ENCODE assay signal across 27 cellular contexts in genomic region chr20:39041067-39041466, GRCh38.
"Had no signal": no experiment of that assay in that cellular context is flagged by ENCODE, and none has a peak within 500 bp of the region (broad histone marks: within the 10 kb centered on the region; RNA-seq: fewer than 3 reads in every experiment).

No MANE protein-coding gene starts in this region.

- H3K9ac ChIP-seq: neural progenitor cell had no signal

- H3K4me1 ChIP-seq: heart right ventricle, left ventricle myocardium inferior, neural progenitor cell, thyroid gland, upper lobe of left lung had no signal

- H3K4me3 ChIP-seq: heart right ventricle, left ventricle myocardium inferior, neural progenitor cell, skin epidermis, thyroid gland, upper lobe of left lung, vagina had no signal

- H3K4me2 ChIP-seq: neural progenitor cell had no signal

- H2AFZ ChIP-seq: neural progenitor cell had no signal

- ATAC-seq: effector memory CD8-positive, alpha-beta T cell; naive thymus-derived CD4-positive, alpha-beta T cell; stimulated activated effector memory CD8-positive, alpha-beta T cell treated with anti-CD3 and anti-CD28 coated beads, Interleukin-12 subunit alpha, Interleukin-12 subunit beta, amount 100 ng/mL, for 72 hours; stimulated activated naive CD8-positive, alpha-beta T cell treated with anti-CD3 and anti-CD28 coated beads, Interleukin-15, amount 100 ng/mL, for 72 hours had no signal

- H3K27me3 Mint-ChIP-seq: activated naive CD4-positive, alpha-beta T cell treated with anti-CD3 and anti-CD28 coated beads, Interleukin-2, amount 10 ng/mL, durations not matched to agents 7 days and 5 days; effector memory CD8-positive, alpha-beta T cell; naive thymus-derived CD4-positive, alpha-beta T cell; stimulated activated naive CD8-positive, alpha-beta T cell treated with anti-CD3 and anti-CD28 coated beads, Interleukin-15, amount 100 ng/mL, for 72 hours had no signal

- H3K27me3 ChIP-seq: heart right ventricle, neural progenitor cell, thyroid gland, upper lobe of left lung, vagina had no signal

- H3K27ac Mint-ChIP-seq: activated naive CD4-positive, alpha-beta T cell treated with anti-CD3 and anti-CD28 coated beads, Interleukin-2, amount 10 ng/mL, durations not matched to agents 7 days and 5 days; effector memory CD8-positive, alpha-beta T cell; mesothelial cell of epicardium; naive thymus-derived CD4-positive, alpha-beta T cell; neural progenitor cell had no signal

- H3K9me3 ChIP-seq: heart right ventricle, left ventricle myocardium inferior, thyroid gland, upper lobe of left lung, vagina had no signal

- H3K9me3 Mint-ChIP-seq: activated naive CD4-positive, alpha-beta T cell treated with anti-CD3 and anti-CD28 coated beads, Interleukin-2, amount 10 ng/mL, durations not matched to agents 7 days and 5 days; effector memory CD8-positive, alpha-beta T cell; mesothelial cell of epicardium; naive thymus-derived CD4-positive, alpha-beta T cell; neural progenitor cell; stimulated activated effector memory CD8-positive, alpha-beta T cell treated with anti-CD3 and anti-CD28 coated beads, Interleukin-12 subunit alpha, Interleukin-12 subunit beta, amount 100 ng/mL, for 72 hours; stimulated activated naive CD8-positive, alpha-beta T cell treated with anti-CD3 and anti-CD28 coated beads, Interleukin-15, amount 100 ng/mL, for 72 hours had no signal

- H3K4me1 Mint-ChIP-seq: activated naive CD4-positive, alpha-beta T cell treated with anti-CD3 and anti-CD28 coated beads, Interleukin-2, amount 10 ng/mL, durations not matched to agents 7 days and 5 days; mesothelial cell of epicardium; naive thymus-derived CD4-positive, alpha-beta T cell; neural progenitor cell; stimulated activated effector memory CD8-positive, alpha-beta T cell treated with anti-CD3 and anti-CD28 coated beads, Interleukin-12 subunit alpha, Interleukin-12 subunit beta, amount 100 ng/mL, for 72 hours; stimulated activated naive CD8-positive, alpha-beta T cell treated with anti-CD3 and anti-CD28 coated beads, Interleukin-15, amount 100 ng/mL, for 72 hours had no signal

- H3K4me3 Mint-ChIP-seq: activated naive CD4-positive, alpha-beta T cell treated with anti-CD3 and anti-CD28 coated beads, Interleukin-2, amount 10 ng/mL, durations not matched to agents 7 days and 5 days; effector memory CD8-positive, alpha-beta T cell; mesothelial cell of epicardium; naive thymus-derived CD4-positive, alpha-beta T cell; neural progenitor cell; stimulated activated effector memory CD8-positive, alpha-beta T cell treated with anti-CD3 and anti-CD28 coated beads, Interleukin-12 subunit alpha, Interleukin-12 subunit beta, amount 100 ng/mL, for 72 hours; stimulated activated naive CD8-positive, alpha-beta T cell treated with anti-CD3 and anti-CD28 coated beads, Interleukin-15, amount 100 ng/mL, for 72 hours had no signal

- H3K27ac ChIP-seq: heart right ventricle, left ventricle myocardium inferior, neural progenitor cell, thyroid gland, upper lobe of left lung, vagina had no signal

- H3K36me3 ChIP-seq: neural progenitor cell had no signal

- DNase-seq: activated CD4-positive, alpha-beta T cell treated with anti-CD3 and anti-CD28 coated beads for 4 hours; activated CD4-positive, alpha-beta T cell treated with anti-CD3 and anti-CD28 coated beads, Interleukin-2, amount 50 U/mL, for 4 hours; activated CD4-positive, CD25-positive, alpha-beta regulatory T cell; activated CD8-positive, alpha-beta memory T cell treated with anti-CD3 and anti-CD28 coated beads for 24 hours; activated gamma-delta T cell; activated naive CD4-positive, alpha-beta T cell treated with anti-CD3 and anti-CD28 coated beads, Interleukin-2, amount 10 ng/mL, durations not matched to agents 7 days and 5 days; amygdala; caudate nucleus; cortex of kidney; effector memory CD8-positive, alpha-beta T cell; erythroblast; foreskin fibroblast; heart right ventricle; left ventricle myocardium inferior; naive thymus-derived CD4-positive, alpha-beta T cell; right cardiac atrium; stimulated activated CD4-positive, alpha-beta T cell treated with anti-CD3 and anti-CD28 coated beads, Interleukin-12 subunit alpha, Interleukin-12 subunit beta, amount 100 ng/mL, for 4 hours; stimulated activated CD4-positive, alpha-beta T cell treated with anti-CD3 and anti-CD28 coated beads, Interleukin-4, amount 100 ng/mL, for 24 hours; stimulated activated naive CD8-positive, alpha-beta T cell treated with anti-CD3 and anti-CD28 coated beads, Interleukin-15, amount 100 ng/mL, for 72 hours; T-helper 1 cell; thyroid gland; upper lobe of left lung had no signal
